In genomic region chr17:50424246-50425000, GRCh38 we compare ENCODE assay signal across 14 cellular contexts. TPM values are rescaled to one million over a fixed set of nuclear protein-coding genes. Genes with fewer than 3 reads are reported as not detected.
DNase-seq lines count a peak whose midpoint lies in the region; ATAC-seq, FAIRE-seq and TF ChIP-seq lines count a peak whose summit lies in the region.
"Had no signal": no experiment of that assay in that cellular context is flagged by ENCODE, and none has a peak within 500 bp of the region (broad histone marks: within the 10 kb centered on the region; RNA-seq: fewer than 3 reads in every experiment).

No MANE protein-coding gene starts in this region.

- TF ChIP-seq EP300 in K562 (IDR thresholded peaks at IDR 0.05; ENCODE audit: low read length) (no peak), upper lobe of left lung (IDR thresholded peaks at IDR 0.05) (no peak)

- no peaks in the 10 kb centered on the region for H3K9me1 ChIP-seq in K562 (ENCODE audit: control insufficient read depth, insufficient read depth, low read length)

- peaks cover 0 to 4% (median 0%) of the 10 kb centered on the region in 5 donors for H3K36me3 Mint-ChIP-seq in naive thymus-derived CD4-positive, alpha-beta T cell

- peaks cover 0 to 52% of the 10 kb centered on the region in 2 donors for H3K4me1 ChIP-seq in right atrium auricular region
- peaks cover 0 to 71% (median 27%) of the 10 kb centered on the region in 12 donors for H3K4me1 ChIP-seq in heart left ventricle
- peaks cover 34 to 36% of the 10 kb centered on the region in 2 experiments for H3K4me1 ChIP-seq in K562 (replicated peaks in 1 of 2; ENCODE audit: control insufficient read depth in 2 of 2, insufficient read depth in 2 of 2, low read length in 2 of 2)
- H3K4me1 ChIP-seq in naive thymus-derived CD4-positive, alpha-beta T cell (ENCODE audit: control insufficient read depth in 2 of 2, insufficient read depth in 2 of 2, low read length in 2 of 2) = peaks cover 29 to 30% of the 10 kb centered on the region in 2 donors
- peaks cover 33 to 81% (median 49%) of the 10 kb centered on the region in 4 donors for H3K4me1 ChIP-seq in upper lobe of left lung

- H2AFZ ChIP-seq in K562 (ENCODE audit: low read depth, low read length) = peak overlapping the region; percentile 49

- no peak overlapping the region for H3K4me2 ChIP-seq in K562 (ENCODE audit: insufficient read depth, low read length)

- H3K79me2 ChIP-seq in K562 (ENCODE audit: control insufficient read depth, insufficient read depth, low read length) = no peaks in the 10 kb centered on the region

- in situ Hi-C loops in K562 (cut with MboI) = no loop called here

- no peak for TF ChIP-seq POLR2A in heart left ventricle (IDR thresholded peaks at IDR 0.05)
- no peak for TF ChIP-seq POLR2A in K562 (conservative IDR thresholded peaks at IDR 0.05)
- no peak for TF ChIP-seq POLR2A in upper lobe of left lung (IDR thresholded peaks at IDR 0.05)

- no peaks in the 10 kb centered on the region for H3K27me3 ChIP-seq in right atrium auricular region
- H3K27me3 ChIP-seq in heart left ventricle = no peaks in the 10 kb centered on the region
- H3K27me3 ChIP-seq in K562 (ENCODE audit: control insufficient read depth in 2 of 2, insufficient read depth in 2 of 2, low read length in 2 of 2) = no peaks in the 10 kb centered on the region
- no peaks in the 10 kb centered on the region for H3K27me3 ChIP-seq in naive thymus-derived CD4-positive, alpha-beta T cell (ENCODE audit: control insufficient read depth in 2 of 2, insufficient read depth in 2 of 2, low read length in 2 of 2)
- no peaks in the 10 kb centered on the region for H3K27me3 ChIP-seq in upper lobe of left lung

- no peaks in the 10 kb centered on the region for H3K27me3 Mint-ChIP-seq in naive thymus-derived CD4-positive, alpha-beta T cell

- no peaks in the 10 kb centered on the region for H4K20me1 ChIP-seq in K562 (replicated peaks; ENCODE audit: control insufficient read depth, insufficient read depth, low read length)

- no TSS peak for BruUV-seq in K562 (replicated peaks; lab: Mats Ljungman, UMichigan)

- no peak for DNase-seq in right atrium auricular region (ENCODE audit: low spot score)
- no peak for DNase-seq in heart left ventricle
- DNase-seq in K562 (ENCODE audit: extremely low read depth in 1 of 4, low spot score in 3 of 4) = no peak
- DNase-seq in naive thymus-derived CD4-positive, alpha-beta T cell = no peak
- DNase-seq in upper lobe of left lung = no peak
- no peak for DNase-seq in mucosa of gallbladder (ENCODE audit: low spot score)
- DNase-seq: activated T-cell treated with anti-CD3 and anti-CD28 coated beads for 4 hours; stimulated activated CD8-positive, alpha-beta memory T cell treated with anti-CD3 and anti-CD28 coated beads, Interleukin-4, amount 100 ng/mL, for 48 hours had no signal

- ATAC-seq in heart left ventricle = no peak
- ATAC-seq in K562 = no peak
- no peak for ATAC-seq in naive thymus-derived CD4-positive, alpha-beta T cell
- ATAC-seq in upper lobe of left lung (ENCODE audit: low FRiP score in 2 of 2) = no peak
- ATAC-seq in GM18868 (IDR thresholded peaks at IDR 0.05; ENCODE audit: unreplicated experiment) = no peak
- no peak for ATAC-seq in GM18867 (IDR thresholded peaks at IDR 0.05; ENCODE audit: unreplicated experiment)

- H3K27ac Mint-ChIP-seq in naive thymus-derived CD4-positive, alpha-beta T cell = peak overlapping the region in 2 of 9 donors; percentile 43 to 60

- H3K9me3 Mint-ChIP-seq in naive thymus-derived CD4-positive, alpha-beta T cell = peaks cover 0 to 1% (median 0%) of the 10 kb centered on the region in 11 donors

- no peak for FAIRE-seq in K562 (lab: Jason Lieb, UNC)
- FAIRE-seq: G401.6 had no signal

- peaks cover 12 to 62% (median 44%) of the 10 kb centered on the region in 7 donors for H3K4me1 Mint-ChIP-seq in naive thymus-derived CD4-positive, alpha-beta T cell

- no peak for TF ChIP-seq RAD21 in K562 (CRISPR knock-in tag; conservative IDR thresholded peaks at IDR 0.05 in 1 of 2, IDR thresholded peaks at IDR 0.05 in 1 of 2)

- peak overlapping the region in 1 of 2 experiments; percentile 38; a peak in 1 of 4 replicates for H3K9ac ChIP-seq in K562 (ENCODE audit: insufficient read depth in 1 of 2, low read depth in 2 of 2, low read length in 2 of 2)

- H3K4me3 ChIP-seq in right atrium auricular region (no peak overlapping the region), heart left ventricle (no peak overlapping the region), K562 (no peak overlapping the region), upper lobe of left lung (no peak overlapping the region)
- no peak overlapping the region for H3K4me3 ChIP-seq in naive thymus-derived CD4-positive, alpha-beta T cell (ENCODE audit: low read length)

- H3K9me3 ChIP-seq in right atrium auricular region (no peaks in the 10 kb centered on the region), heart left ventricle (no peaks in the 10 kb centered on the region), K562 (replicated peaks; ENCODE audit: control insufficient read depth, insufficient read depth, low read depth, low read length) (no peaks in the 10 kb centered on the region), upper lobe of left lung (no peaks in the 10 kb centered on the region)
- H3K9me3 ChIP-seq in naive thymus-derived CD4-positive, alpha-beta T cell (ENCODE audit: control insufficient read depth in 2 of 3, low read length in 3 of 3) = no peaks in the 10 kb centered on the region

- TF ChIP-seq CTCF in right atrium auricular region (IDR thresholded peaks at IDR 0.05) (no peak), heart left ventricle (IDR thresholded peaks at IDR 0.05) (no peak), K562 (IDR thresholded peaks at IDR 0.05 in 2 of 3, conservative IDR thresholded peaks at IDR 0.05 in 1 of 3; ENCODE audit: insufficient read depth in 2 of 3, low read depth in 1 of 3, low read length in 3 of 3) (no peak), upper lobe of left lung (IDR thresholded peaks at IDR 0.05) (no peak)

- H3K27ac ChIP-seq in right atrium auricular region (peak overlapping the region; percentile 86 to 92), heart left ventricle (peak overlapping the region in 1 of 12 donors; percentile 66), K562 (ENCODE audit: extremely low read depth, low read depth, low read length) (no peak overlapping the region), upper lobe of left lung (peak overlapping the region; percentile 32 to 90 (median 73))
- H3K27ac ChIP-seq in naive thymus-derived CD4-positive, alpha-beta T cell (ENCODE audit: low read depth, low read length) = no peak overlapping the region

- CTCF ChIA-PET in K562 (lab: Yijun Ruan, JAX; ENCODE audit: low intra/inter-chr PET ratio) = no interaction called here
- CTCF ChIA-PET in naive thymus-derived CD4-positive, alpha-beta T cell (lab: Charles Lee) = no interaction called here

- intact Hi-C loops in heart left ventricle (cut with DNase I) (loop anchor here in 1 of 10 donors (10.0 kb wide), 1 partner anchor 50 kb away; the partner anchor contains the start of gene RSAD1), K562 (cut with micrococcal nuclease) (no loop called here)
- intact Hi-C loops in naive thymus-derived CD4-positive, alpha-beta T cell (cut with micrococcal nuclease) = no loop called here

- peak overlapping the region in 6 of 10 donors; percentile 17 to 89 (median 50) for H3K4me3 Mint-ChIP-seq in naive thymus-derived CD4-positive, alpha-beta T cell

- H3K36me3 ChIP-seq in right atrium auricular region (no peaks in the 10 kb centered on the region), heart left ventricle (no peaks in the 10 kb centered on the region), K562 (ENCODE audit: control insufficient read depth, insufficient read depth, low read length) (no peaks in the 10 kb centered on the region), upper lobe of left lung (no peaks in the 10 kb centered on the region)
- no peaks in the 10 kb centered on the region for H3K36me3 ChIP-seq in naive thymus-derived CD4-positive, alpha-beta T cell (ENCODE audit: control insufficient read depth in 2 of 3, insufficient read depth in 3 of 3, low read length in 3 of 3)

- POLR2A ChIA-PET in K562 (lab: Yijun Ruan, JAX) = interaction anchor here (0.6 to 1.2 kb wide), 3 partner anchors 18 to 520 kb away, joined by 3 read pairs; no protein-coding TSS in a partner anchor
- POLR2A ChIA-PET in naive thymus-derived CD4-positive, alpha-beta T cell (lab: Charles Lee) = no interaction called here

- WGBS in heart left ventricle, 4 donors = 70 to 94% (median 81%) methylated on average over 9 of the region's 9 CpGs
- WGBS in K562 (ENCODE audit: insufficient coverage, low coverage, missing lambda C conversion rate) = 71% methylated on average over 8 of the region's 9 CpGs
- 73 to 84% methylated on average over 8 to 9 of the region's 9 CpGs for WGBS in upper lobe of left lung, 2 donors

RNA-seq across cellular contexts. Expression of gene ACSF2, which starts 1.6 kb away (rescaled TPM):
- total RNA-seq in right atrium auricular region (10 to 100 TPM; 22.2 to 42.6 TPM), heart left ventricle (10 to 100 TPM in 8 of 9 donors, 1 to 10 TPM in 1; 7.3 to 31.6 (median 17.4) TPM), K562 (2014; rRNA removed) (3.1 and 5.0 TPM in 2 replicates), K562 (2014; rRNA removed; fragmentation: Illumina TruSeq; extraction: Trizol) (2.3 and 2.9 TPM in 2 replicates), K562 (2015; rRNA removed; fragmentation: Illumina TruSeq; extraction: Trizol) (4.1 and 4.4 TPM in 2 replicates), K562 (2021) (6.1 and 6.2 TPM in 2 replicates), upper lobe of left lung (100 to 1,000 TPM in 4 of 6 donors, 10 to 100 TPM in 2; 52.3 to 239 (median 120) TPM), mucosa of gallbladder (67.5 TPM)
- polyA plus RNA-seq in heart left ventricle (10 to 100 TPM in 1 of 2 donors, 1 to 10 TPM in 1; 6.5 to 20.0 TPM), K562 (2011; rRNA removed) (3.5 and 11.4 TPM in 2 replicates), K562 (2014; fragmentation: Illumina TruSeq; extraction: Trizol) (3.0 and 5.4 TPM in 2 replicates), K562 (2014; fragmentation: Nextera tagmentation; extraction: Ambion mirVana) (1 to 10 TPM in 1 of 2 experiments, under 1 TPM in 1; 0.89 to 1.5 TPM), K562 (2014; rRNA removed) (4.9 and 7.2 TPM in 2 replicates)
- total RNA-seq in K562 (2011; cell fraction: chromatin; rRNA removed; ENCODE audit: low replicate concordance) = 7.3 and 27.3 TPM in 2 replicates
- total RNA-seq in K562 (2011; cell fraction: nucleolus; rRNA removed) = 14.8 and 20.1 TPM in 2 replicates
- total RNA-seq in K562 (2011; cell fraction: nucleoplasm; rRNA removed) = 10.8 and 12.2 TPM in 2 replicates
- polyA plus RNA-seq in K562 (2011; cell fraction: cytosol; rRNA removed) = 5.9 and 9.2 TPM in 2 replicates
- polyA plus RNA-seq in K562 (2011; cell fraction: nucleus; rRNA removed) = 22.4 and 48.3 TPM in 2 replicates
- polyA plus RNA-seq in K562 (2012) = 4.7 and 17.1 TPM in 2 replicates
- 6.7 and 8.8 TPM in 2 replicates for polyA minus RNA-seq in K562 (2011; rRNA and poly(A)+ RNA removed)
- 3.3 and 5.7 TPM in 2 replicates for polyA minus RNA-seq in K562 (2011; cell fraction: cytosol; rRNA and poly(A)+ RNA removed)
- polyA minus RNA-seq in K562 (2011; cell fraction: nucleus; rRNA and poly(A)+ RNA removed) = 12.0 and 22.5 TPM in 2 replicates
- 10 to 100 TPM; 20.1 to 36.2 (median 22.9) TPM for total RNA-seq in naive thymus-derived CD4-positive, alpha-beta T cell
- polyA plus RNA-seq in naive thymus-derived CD4-positive, alpha-beta T cell = 1 to 10 TPM; 2.2 to 2.6 TPM

RNA-seq across cellular contexts. Expression of gene LRRC59, which starts 27.1 kb away (rescaled TPM):
- total RNA-seq in right atrium auricular region = 10 to 100 TPM; 31.7 to 50.6 TPM
- total RNA-seq in heart left ventricle = 10 to 100 TPM; 19.6 to 50.9 (median 28.6) TPM
- 100 to 1,000 TPM in 1 of 2 donors, 10 to 100 TPM in 1; 13.7 to 150 TPM for polyA plus RNA-seq in heart left ventricle
- total RNA-seq in K562 (2011; cell fraction: chromatin; rRNA removed; ENCODE audit: low replicate concordance) = 69.1 and 116 TPM in 2 replicates
- total RNA-seq in K562 (2011; cell fraction: nucleolus; rRNA removed) = 92.4 and 122 TPM in 2 replicates
- 127 and 192 TPM in 2 replicates for total RNA-seq in K562 (2011; cell fraction: nucleoplasm; rRNA removed)
- 187 and 221 TPM in 2 replicates for total RNA-seq in K562 (2014; rRNA removed)
- 154 and 156 TPM in 2 replicates for total RNA-seq in K562 (2014; rRNA removed; fragmentation: Illumina TruSeq; extraction: Trizol)
- 187 TPM in 2 replicates for total RNA-seq in K562 (2015; rRNA removed; fragmentation: Illumina TruSeq; extraction: Trizol)
- total RNA-seq in K562 (2021) = 223 and 244 TPM in 2 replicates
- polyA plus RNA-seq in K562 (2011; rRNA removed) = 119 and 158 TPM in 2 replicates
- polyA plus RNA-seq in K562 (2011; cell fraction: cytosol; rRNA removed) = 85.0 and 92.7 TPM in 2 replicates
- 52.0 and 69.3 TPM in 2 replicates for polyA plus RNA-seq in K562 (2011; cell fraction: nucleus; rRNA removed)
- 201 and 212 TPM in 2 replicates for polyA plus RNA-seq in K562 (2012)
- 206 and 214 TPM in 2 replicates for polyA plus RNA-seq in K562 (2014; fragmentation: Illumina TruSeq; extraction: Trizol)
- polyA plus RNA-seq in K562 (2014; fragmentation: Nextera tagmentation; extraction: Ambion mirVana) = 10 to 100 TPM; 27.8 to 38.7 TPM
- polyA plus RNA-seq in K562 (2014; rRNA removed) = 118 and 134 TPM in 2 replicates
- 198 and 249 TPM in 2 replicates for polyA minus RNA-seq in K562 (2011; rRNA and poly(A)+ RNA removed)
- 104 and 126 TPM in 2 replicates for polyA minus RNA-seq in K562 (2011; cell fraction: cytosol; rRNA and poly(A)+ RNA removed)
- polyA minus RNA-seq in K562 (2011; cell fraction: nucleus; rRNA and poly(A)+ RNA removed) = 35.8 and 66.0 TPM in 2 replicates
- 10 to 100 TPM; 27.6 to 67.1 (median 42.4) TPM for total RNA-seq in naive thymus-derived CD4-positive, alpha-beta T cell
- 10 to 100 TPM; 13.4 to 15.2 TPM for polyA plus RNA-seq in naive thymus-derived CD4-positive, alpha-beta T cell
- total RNA-seq in upper lobe of left lung = 100 to 1,000 TPM in 1 of 6 donors, 10 to 100 TPM in 5; 19.9 to 135 (median 67.0) TPM
- 71.2 TPM for total RNA-seq in mucosa of gallbladder

RNA-seq across cellular contexts. Expression of gene CHAD, which starts 44.3 kb away (rescaled TPM):
- under 1 TPM in 1 of 2 donors, not detected in 1; 0.70 TPM for total RNA-seq in right atrium auricular region
- under 1 TPM in 2 of 9 donors, not detected in 7; 0.15 to 0.27 TPM for total RNA-seq in heart left ventricle
- polyA plus RNA-seq in heart left ventricle = under 1 TPM in 1 of 2 donors, not detected in 1; 0.15 TPM
- total RNA-seq in K562 (2011; cell fraction: chromatin; rRNA removed; ENCODE audit: low replicate concordance) = not detected in 2 replicates
- not detected in 2 replicates for total RNA-seq in K562 (2011; cell fraction: nucleolus; rRNA removed)
- total RNA-seq in K562 (2011; cell fraction: nucleoplasm; rRNA removed) = not detected in 2 replicates
- not detected in 2 replicates for total RNA-seq in K562 (2014; rRNA removed)
- total RNA-seq in K562 (2014; rRNA removed; fragmentation: Illumina TruSeq; extraction: Trizol) = not detected in 2 replicates
- not detected in 2 replicates for total RNA-seq in K562 (2015; rRNA removed; fragmentation: Illumina TruSeq; extraction: Trizol)
- not detected in 2 replicates for total RNA-seq in K562 (2021)
- not detected in 2 replicates for polyA plus RNA-seq in K562 (2011; rRNA removed)
- polyA plus RNA-seq in K562 (2011; cell fraction: cytosol; rRNA removed) = not detected in 2 replicates
- polyA plus RNA-seq in K562 (2011; cell fraction: nucleus; rRNA removed) = not detected in 2 replicates
- 0.12 and 0.15 TPM in 2 replicates for polyA plus RNA-seq in K562 (2012)
- polyA plus RNA-seq in K562 (2014; fragmentation: Illumina TruSeq; extraction: Trizol) = not detected in 2 replicates
- not detected for polyA plus RNA-seq in K562 (2014; fragmentation: Nextera tagmentation; extraction: Ambion mirVana)
- not detected in 2 replicates for polyA plus RNA-seq in K562 (2014; rRNA removed)
- polyA minus RNA-seq in K562 (2011; rRNA and poly(A)+ RNA removed) = not detected in 2 replicates
- not detected in 2 replicates for polyA minus RNA-seq in K562 (2011; cell fraction: cytosol; rRNA and poly(A)+ RNA removed)
- polyA minus RNA-seq in K562 (2011; cell fraction: nucleus; rRNA and poly(A)+ RNA removed) = not detected in 2 replicates
- not detected for total RNA-seq in naive thymus-derived CD4-positive, alpha-beta T cell
- polyA plus RNA-seq in naive thymus-derived CD4-positive, alpha-beta T cell = not detected
- under 1 TPM in 4 of 6 donors, not detected in 2; 0.13 to 0.30 (median 0.21) TPM for total RNA-seq in upper lobe of left lung
- 2.1 TPM for total RNA-seq in mucosa of gallbladder
- total RNA-seq: mononuclear cell, NCI-H460 had no signal

RNA-seq across cellular contexts. Expression of gene EME1, which starts 51.4 kb away (rescaled TPM):
- total RNA-seq in right atrium auricular region = under 1 TPM in 1 of 2 donors, not detected in 1; 0.33 TPM
- 1 to 10 TPM in 1 of 9 donors, under 1 TPM in 2, not detected in 6; 0.70 to 3.4 (median 0.75) TPM for total RNA-seq in heart left ventricle
- under 1 TPM; 0.22 to 0.72 TPM for polyA plus RNA-seq in heart left ventricle
- total RNA-seq in K562 (2011; cell fraction: chromatin; rRNA removed; ENCODE audit: low replicate concordance) = 119 and 126 TPM in 2 replicates
- 73.0 and 74.5 TPM in 2 replicates for total RNA-seq in K562 (2011; cell fraction: nucleolus; rRNA removed)
- total RNA-seq in K562 (2011; cell fraction: nucleoplasm; rRNA removed) = 64.3 and 82.1 TPM in 2 replicates
- total RNA-seq in K562 (2014; rRNA removed) = 18.8 and 28.0 TPM in 2 replicates
- total RNA-seq in K562 (2014; rRNA removed; fragmentation: Illumina TruSeq; extraction: Trizol) = 17.6 and 21.4 TPM in 2 replicates
- total RNA-seq in K562 (2015; rRNA removed; fragmentation: Illumina TruSeq; extraction: Trizol) = 16.6 and 17.6 TPM in 2 replicates
- 16.8 and 20.1 TPM in 2 replicates for total RNA-seq in K562 (2021)
- polyA plus RNA-seq in K562 (2011; rRNA removed) = 44.1 and 61.3 TPM in 2 replicates
- 15.3 and 28.4 TPM in 2 replicates for polyA plus RNA-seq in K562 (2011; cell fraction: cytosol; rRNA removed)
- polyA plus RNA-seq in K562 (2011; cell fraction: nucleus; rRNA removed) = 254 and 409 TPM in 2 replicates
- polyA plus RNA-seq in K562 (2012) = 42.1 and 48.1 TPM in 2 replicates
- polyA plus RNA-seq in K562 (2014; fragmentation: Illumina TruSeq; extraction: Trizol) = 20.9 and 24.0 TPM in 2 replicates
- polyA plus RNA-seq in K562 (2014; fragmentation: Nextera tagmentation; extraction: Ambion mirVana) = 10 to 100 TPM; 14.6 to 27.4 TPM
- 28.7 TPM in 2 replicates for polyA plus RNA-seq in K562 (2014; rRNA removed)
- polyA minus RNA-seq in K562 (2011; rRNA and poly(A)+ RNA removed) = 24.1 and 34.7 TPM in 2 replicates
- polyA minus RNA-seq in K562 (2011; cell fraction: cytosol; rRNA and poly(A)+ RNA removed) = 7.2 and 9.6 TPM in 2 replicates
- polyA minus RNA-seq in K562 (2011; cell fraction: nucleus; rRNA and poly(A)+ RNA removed) = 28.1 and 57.5 TPM in 2 replicates
- total RNA-seq in naive thymus-derived CD4-positive, alpha-beta T cell = 10 to 100 TPM in 1 of 5 experiments, 1 to 10 TPM in 3, under 1 TPM in 1; 0.61 to 17.5 (median 2.2) TPM
- not detected for polyA plus RNA-seq in naive thymus-derived CD4-positive, alpha-beta T cell
- total RNA-seq in upper lobe of left lung = 10 to 100 TPM in 1 of 6 donors, 1 to 10 TPM in 2, under 1 TPM in 1, not detected in 2; 0.30 to 12.1 (median 1.2) TPM
- 1.4 TPM for total RNA-seq in mucosa of gallbladder
- total RNA-seq: Right ventricle myocardium superior had no signal

RNA-seq across cellular contexts. Expression of gene MRPL27, which starts 51.4 kb away (rescaled TPM):
- total RNA-seq in right atrium auricular region (10 to 100 TPM; 87.1 to 91.0 TPM), heart left ventricle (10 to 100 TPM; 52.9 to 91.6 (median 65.3) TPM), K562 (2014; rRNA removed) (99.4 and 102 TPM in 2 replicates), K562 (2014; rRNA removed; fragmentation: Illumina TruSeq; extraction: Trizol) (122 and 142 TPM in 2 replicates), K562 (2015; rRNA removed; fragmentation: Illumina TruSeq; extraction: Trizol) (123 and 127 TPM in 2 replicates), K562 (2021) (96.3 and 98.2 TPM in 2 replicates), upper lobe of left lung (10 to 100 TPM in 5 of 6 donors, 1 to 10 TPM in 1; 7.3 to 59.1 (median 50.6) TPM), mucosa of gallbladder (55.5 TPM)
- polyA plus RNA-seq in heart left ventricle (100 to 1,000 TPM; 190 to 243 TPM), K562 (2011; rRNA removed) (127 and 146 TPM in 2 replicates), K562 (2014; fragmentation: Illumina TruSeq; extraction: Trizol) (103 and 105 TPM in 2 replicates), K562 (2014; fragmentation: Nextera tagmentation; extraction: Ambion mirVana) (100 to 1,000 TPM; 388 to 401 TPM), K562 (2014; rRNA removed) (138 and 143 TPM in 2 replicates)
- 59.4 and 90.8 TPM in 2 replicates for total RNA-seq in K562 (2011; cell fraction: chromatin; rRNA removed; ENCODE audit: low replicate concordance)
- 82.5 and 90.0 TPM in 2 replicates for total RNA-seq in K562 (2011; cell fraction: nucleolus; rRNA removed)
- total RNA-seq in K562 (2011; cell fraction: nucleoplasm; rRNA removed) = 74.9 and 93.1 TPM in 2 replicates
- 138 and 159 TPM in 2 replicates for polyA plus RNA-seq in K562 (2011; cell fraction: cytosol; rRNA removed)
- 67.4 and 86.4 TPM in 2 replicates for polyA plus RNA-seq in K562 (2011; cell fraction: nucleus; rRNA removed)
- polyA plus RNA-seq in K562 (2012) = 72.3 and 119 TPM in 2 replicates
- 80.5 and 86.3 TPM in 2 replicates for polyA minus RNA-seq in K562 (2011; rRNA and poly(A)+ RNA removed)
- 18.6 and 40.0 TPM in 2 replicates for polyA minus RNA-seq in K562 (2011; cell fraction: cytosol; rRNA and poly(A)+ RNA removed)
- 31.5 and 50.3 TPM in 2 replicates for polyA minus RNA-seq in K562 (2011; cell fraction: nucleus; rRNA and poly(A)+ RNA removed)
- 10 to 100 TPM; 29.5 to 64.7 (median 32.0) TPM for total RNA-seq in naive thymus-derived CD4-positive, alpha-beta T cell
- polyA plus RNA-seq in naive thymus-derived CD4-positive, alpha-beta T cell = 10 to 100 TPM; 47.0 to 51.3 TPM

Comparison
In these comparisons a context has a peak if more than half of its experiments do, and no peak if none do; other contexts are left out.
1. H3K27ac ChIP-seq: peak in right atrium auricular region (2 of 2) and upper lobe of left lung (4 of 4); none in K562 (single experiment) and naive thymus-derived CD4-positive, alpha-beta T cell (single experiment).